ENCODE assay signal across 13 cellular contexts in genomic region chr2:190765386-190766173, GRCh38.
DNase-seq lines count a peak whose midpoint lies in the region; ATAC-seq and TF ChIP-seq lines count a peak whose summit lies in the region.
"Had no signal": no experiment of that assay in that cellular context is flagged by ENCODE, and none has a peak within 500 bp of the region (broad histone marks: within the 10 kb centered on the region; RNA-seq: fewer than 3 reads in every experiment).

No MANE protein-coding gene starts in this region.

- no peak overlapping the region for H3K4me3 Mint-ChIP-seq in glutamatergic neuron (ENCODE audit: unreplicated experiment)
- H3K4me3 Mint-ChIP-seq: activated T-cell treated with anti-CD3 and anti-CD28 coated beads, Interleukin-2, amount 50 U/mL, for 24 hours; natural killer cell treated with Interleukin-12 subunit alpha and Interleukin-12 subunit beta and Interleukin-15 and Interleukin-18, amount 100 ng/mL, for 72 hours had no signal

- H3K4me3 ChIP-seq in epithelial cell of proximal tubule (ENCODE audit: low read depth, low read length) = no peak overlapping the region

- no peak for TF ChIP-seq CTCF in epithelial cell of proximal tubule (conservative IDR thresholded peaks at IDR 0.05; ENCODE audit: low read depth, low read length)
- no peak for TF ChIP-seq CTCF in omental fat pad (IDR thresholded peaks at IDR 0.05)
- TF ChIP-seq CTCF in glutamatergic neuron (IDR thresholded peaks at IDR 0.05; ENCODE audit: partially characterized antibody, unreplicated experiment) = no peak

- no peaks in the 10 kb centered on the region for H3K9me3 Mint-ChIP-seq in glutamatergic neuron (ENCODE audit: unreplicated experiment)
- H3K9me3 Mint-ChIP-seq: activated T-cell treated with anti-CD3 and anti-CD28 coated beads, Interleukin-2, amount 50 U/mL, for 24 hours; natural killer cell treated with Interleukin-12 subunit alpha and Interleukin-12 subunit beta and Interleukin-15 and Interleukin-18, amount 100 ng/mL, for 72 hours had no signal

- H3K36me3 Mint-ChIP-seq in glutamatergic neuron (ENCODE audit: unreplicated experiment) = no peaks in the 10 kb centered on the region
- H3K36me3 Mint-ChIP-seq: natural killer cell treated with Interleukin-12 subunit alpha and Interleukin-12 subunit beta and Interleukin-15 and Interleukin-18, amount 100 ng/mL, for 72 hours had no signal

- H3K27ac Mint-ChIP-seq in glutamatergic neuron (ENCODE audit: unreplicated experiment) = no peak overlapping the region
- H3K27ac Mint-ChIP-seq: activated T-cell treated with anti-CD3 and anti-CD28 coated beads, Interleukin-2, amount 50 U/mL, for 24 hours; natural killer cell treated with Interleukin-12 subunit alpha and Interleukin-12 subunit beta and Interleukin-15 and Interleukin-18, amount 100 ng/mL, for 72 hours had no signal

- peak; percentile 71 for ATAC-seq in omental fat pad (ENCODE audit: low FRiP score)
- no peak for ATAC-seq in HG03139 (IDR thresholded peaks at IDR 0.05; ENCODE audit: unreplicated experiment)

- DNase-seq in NCI-H2171 treated with DMSO at 0.1 percent for 48 hours (lab: John Stamatoyannopoulos, UW) = peak; percentile 43
- no peak for DNase-seq in NCI-H2171 (lab: John Stamatoyannopoulos, UW)
- DNase-seq in LHCN-M2 (ENCODE audit: low read depth) = peak; percentile 83
- peak; percentile 89 for DNase-seq in epithelial cell of proximal tubule (ENCODE audit: low read depth)
- DNase-seq in omental fat pad (ENCODE audit: low spot score) = no peak
- no peak for DNase-seq in GDM1 (lab: John Stamatoyannopoulos, UW)
- no peak for DNase-seq in glutamatergic neuron
- DNase-seq: activated T-cell treated with anti-CD3 and anti-CD28 coated beads, Interleukin-2, amount 50 U/mL, for 24 hours; NCI-H1417 treated with DMSO at 0.1 percent for 48 hours; stimulated activated CD4-positive, alpha-beta T cell treated with anti-CD3 and anti-CD28 coated beads, Interleukin-2, amount 100 ng/mL, for 48 hours; T1000 had no signal

- H3K27me3 Mint-ChIP-seq in glutamatergic neuron (ENCODE audit: unreplicated experiment) = peaks cover 4% of the 10 kb centered on the region
- H3K27me3 Mint-ChIP-seq: activated T-cell treated with anti-CD3 and anti-CD28 coated beads, Interleukin-2, amount 50 U/mL, for 24 hours had no signal

- H3K4me1 Mint-ChIP-seq in glutamatergic neuron (ENCODE audit: low read depth, unreplicated experiment) = peaks cover 8% of the 10 kb centered on the region

Comparison
In these comparisons a context has a peak if more than half of its experiments do, and no peak if none do; other contexts are left out.
1. DNase-seq: peak in NCI-H2171 treated with DMSO at 0.1 percent for 48 hours (single experiment), LHCN-M2 (single experiment) and epithelial cell of proximal tubule (single experiment); none in NCI-H2171 (single experiment), omental fat pad (single experiment), GDM1 (single experiment) and glutamatergic neuron (single experiment).